Comparison of ENCODE assay signal across 7 cellular contexts in the genomic region with DNA sequence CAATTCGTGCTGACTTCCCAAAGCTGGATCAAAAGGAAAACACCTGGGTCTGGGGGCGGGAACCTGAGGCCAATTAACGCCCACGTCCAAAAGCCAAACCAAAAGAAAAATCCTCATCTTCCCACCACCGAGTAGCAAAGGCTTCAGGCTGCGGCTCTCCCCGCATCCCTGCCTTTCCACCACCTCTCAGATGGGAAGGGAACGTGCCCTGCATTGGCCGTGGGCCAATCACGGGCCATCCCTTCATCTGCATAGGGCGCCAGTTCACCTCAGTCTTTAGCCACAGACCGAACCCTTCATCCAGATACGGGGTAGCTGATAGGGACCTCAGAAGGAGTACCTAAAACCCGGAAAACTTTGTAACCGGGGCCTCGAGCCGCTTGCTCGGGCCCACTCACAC. TPM values are rescaled to one million over a fixed set of nuclear protein-coding genes. Genes with fewer than 3 reads are reported as not detected.
DNase-seq lines count a peak whose midpoint lies in the region; ATAC-seq and TF ChIP-seq lines count a peak whose summit lies in the region.

No MANE protein-coding gene starts in this region.

- intact Hi-C loops in Panc1 (cut with micrococcal nuclease; ENCODE audit: unreplicated experiment), result loop anchor here (5.0 kb wide), 1 partner anchor 215 kb away; no protein-coding TSS in a partner anchor

- POLR2A ChIA-PET in Panc1 (lab: Charles Lee), result no interaction called here

- peak; percentile 25 for DNase-seq in GM13976 (ENCODE audit: low spot score)
- no peak for DNase-seq in Panc1 (ENCODE audit: low read depth, low spot score)
- no peak for DNase-seq in HPDE6-E6E7 (ENCODE audit: extremely low spot score)
- no peak for DNase-seq in NCI-H187 (lab: John Stamatoyannopoulos, UW)

- BruUV-seq in Panc1 (replicated peaks; lab: Mats Ljungman, UMichigan), result TSS peak; percentile 84

- H3K9ac ChIP-seq in mucosa of stomach (ENCODE audit: low read length), result peak overlapping the region; percentile 98

- H3K9me3 ChIP-seq in Panc1 (ENCODE audit: control insufficient read depth, insufficient read depth, low read depth, low read length) (no peaks in the 10 kb centered on the region), ectodermal cell (ENCODE audit: control insufficient read depth, low read length) (no peaks in the 10 kb centered on the region), mucosa of stomach (ENCODE audit: control insufficient read depth, low read length) (no peaks in the 10 kb centered on the region)

- H3K4me1 ChIP-seq in Panc1 (ENCODE audit: control insufficient read depth, insufficient read depth, low read length), result no peaks in the 10 kb centered on the region; the same call in 1 of the 2 replicates
- peaks cover 5% of the 10 kb centered on the region for H3K4me1 ChIP-seq in ectodermal cell (ENCODE audit: control insufficient read depth, insufficient read depth, low read length)
- H3K4me1 ChIP-seq in mucosa of stomach (ENCODE audit: control insufficient read depth, insufficient read depth, low read length), result peaks cover 9% of the 10 kb centered on the region

- H3K27me3 ChIP-seq in Panc1 (ENCODE audit: control insufficient read depth, insufficient read depth, low read length) (no peaks in the 10 kb centered on the region), ectodermal cell (ENCODE audit: control insufficient read depth, insufficient read depth, low read length, poor library complexity, severe bottlenecking) (peaks cover 9% of the 10 kb centered on the region), mucosa of stomach (ENCODE audit: control insufficient read depth, insufficient read depth, low read length) (no peaks in the 10 kb centered on the region)

- H3K4me3 ChIP-seq in Panc1 (ENCODE audit: low read depth in 2 of 2, low read length in 2 of 2) (peak overlapping the region; percentile 89 to 96), ectodermal cell (ENCODE audit: insufficient read depth, low read depth, low read length) (peak overlapping the region; percentile 82), mucosa of stomach (ENCODE audit: low read length) (peak overlapping the region; percentile 100)

- CTCF ChIA-PET in Panc1 (lab: Charles Lee), result no interaction called here

- 14 to 15% methylated on average over 18 of the region's 18 CpGs for WGBS in ectodermal cell, 2 experiments

- ATAC-seq in Panc1 (peak; percentile 25; the same call in 1 of the 2 replicates), GM18909 (IDR thresholded peaks at IDR 0.05; ENCODE audit: poor library complexity, unreplicated experiment) (no peak)

- in situ Hi-C loops in GM13976 (cut with MboI; ENCODE audit: low sequenced_read_pairs, unreplicated experiment) (no loop called here), Panc1 (cut with HindIII; ENCODE audit: low pct_unique_long_range_greater_than_20kb, low sequenced_read_pairs) (no loop called here)

- peak overlapping the region; percentile 74 for H3K27ac ChIP-seq in Panc1 (ENCODE audit: low read length)
- no peak overlapping the region for H3K27ac ChIP-seq in ectodermal cell (ENCODE audit: insufficient read depth, low read depth, low read length, poor library complexity, severe bottlenecking)

- H3K36me3 ChIP-seq in Panc1 (ENCODE audit: control insufficient read depth, insufficient read depth, low read length) (no peaks in the 10 kb centered on the region; the same call in 1 of the 2 replicates), ectodermal cell (ENCODE audit: control insufficient read depth, insufficient read depth, low read length) (no peaks in the 10 kb centered on the region), mucosa of stomach (ENCODE audit: control insufficient read depth, insufficient read depth, low read length) (peaks cover 4% of the 10 kb centered on the region)

- TF ChIP-seq CTCF in GM13976 (IDR thresholded peaks at IDR 0.05; ENCODE audit: borderline replicate concordance, control extremely low read depth, extremely low read depth, insufficient read depth, missing control alignments) (no peak), Panc1 (IDR thresholded peaks at IDR 0.05) (no peak)

RNA-seq across cellular contexts. Expression of a gene that starts 0.6 kb away (rescaled TPM):
- 12.0 TPM for total RNA-seq in Panc1 (2021; ENCODE audit: unreplicated experiment)
- 6.5 TPM for polyA plus RNA-seq in Panc1 (2012; ENCODE audit: insufficient read length)
- polyA plus RNA-seq in ectodermal cell (2013, experiment 1 of 4), result 18.1 TPM
- polyA plus RNA-seq in ectodermal cell (2013, experiment 2 of 4), result 20.2 TPM
- polyA plus RNA-seq in ectodermal cell (2013, experiment 3 of 4), result 14.1 TPM
- 14.3 TPM for polyA plus RNA-seq in ectodermal cell (2013, experiment 4 of 4)

RNA-seq across cellular contexts. Expression of a gene that starts 58.6 kb away (rescaled TPM):
- 7.6 TPM for total RNA-seq in Panc1 (2021; ENCODE audit: unreplicated experiment)
- polyA plus RNA-seq in Panc1 (2012; ENCODE audit: insufficient read length), result 3.5 TPM
- polyA plus RNA-seq in ectodermal cell (2013, experiment 1 of 4), result 7.0 TPM
- 7.2 TPM for polyA plus RNA-seq in ectodermal cell (2013, experiment 2 of 4)
- 7.3 TPM for polyA plus RNA-seq in ectodermal cell (2013, experiment 3 of 4)
- polyA plus RNA-seq in ectodermal cell (2013, experiment 4 of 4), result 11.0 TPM
